ENCODE assay signal across 2 cellular contexts in the genomic region with DNA sequence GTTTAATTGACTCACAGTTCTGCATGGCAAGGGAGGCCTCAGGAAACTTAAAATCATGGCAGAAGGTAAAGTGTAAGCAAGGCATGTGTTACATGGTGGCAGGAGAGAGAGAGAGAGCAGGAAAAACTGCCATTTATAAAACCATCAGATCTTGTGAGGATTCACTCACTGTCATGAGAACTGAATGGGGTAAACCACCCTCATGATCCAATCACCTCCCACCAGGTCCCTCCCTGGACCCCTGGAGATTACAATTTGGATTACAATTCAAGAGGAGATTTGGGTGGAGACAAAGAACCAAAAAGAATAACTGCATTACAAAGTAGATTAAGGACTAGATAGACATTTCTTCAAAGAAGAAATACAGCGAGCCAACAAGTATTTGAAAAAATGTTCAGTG.
A peak's percentile ranks its signal among the peaks of the same experiment; 100 is the strongest.
TF ChIP-seq lines count a peak whose summit lies in the region.

No MANE protein-coding gene starts in this region.

TF ChIP-seq in GM23338, 12 proteins besides CTCF, POLR2A, EP300 and RAD21:
- TF ChIP-seq ZNF114 (CRISPR knock-in tag; IDR thresholded peaks at IDR 0.05) (0 out of 2 replicates have a peak, but pooled peaks have one; percentile 40), EZH2phosphoT487 (IDR thresholded peaks at IDR 0.05; ENCODE audit: unreplicated experiment) (no peak)

TF ChIP-seq in H1, 55 proteins besides CTCF, POLR2A, EP300 and RAD21:
- no peak for TF ChIP-seq ZNF274 (IDR thresholded peaks at IDR 0.05; ENCODE audit: borderline replicate concordance, extremely low read depth, low read length)
- TF ChIP-seq SP2 (IDR thresholded peaks at IDR 0.05; ENCODE audit: low read length) = no peak
- no peak for TF ChIP-seq BACH1 (IDR thresholded peaks at IDR 0.05; ENCODE audit: low read length)
- TF ChIP-seq ASH2L (IDR thresholded peaks at IDR 0.05; ENCODE audit: low read length) = no peak
- no peak for TF ChIP-seq CHD1 (IDR thresholded peaks at IDR 0.05; ENCODE audit: low read depth, low read length)
- TF ChIP-seq MAFK (IDR thresholded peaks at IDR 0.05; ENCODE audit: low read depth, low read length) = no peak
- no peak for TF ChIP-seq EZH2 (IDR thresholded peaks at IDR 0.05; ENCODE audit: low read depth, low read length, severe bottlenecking)
- TF ChIP-seq FOSL1 (IDR thresholded peaks at IDR 0.05; ENCODE audit: insufficient read depth, low read depth, low read length) = no peak
- TF ChIP-seq RFX5 (IDR thresholded peaks at IDR 0.05; ENCODE audit: borderline replicate concordance, low read depth, low read length) = no peak
- no peak for TF ChIP-seq SIX5 (IDR thresholded peaks at IDR 0.05; ENCODE audit: low read depth, low read length)
TF ChIP-seq in H1: peak in this region for 0.
